In genomic region chr6:169213814-169214520, GRCh38 we compare ENCODE assay signal across 7 cellular contexts. TPM values are rescaled to one million over a fixed set of nuclear protein-coding genes. Genes with fewer than 3 reads are reported as not detected.
DNase-seq lines count a peak whose midpoint lies in the region; ATAC-seq and TF ChIP-seq lines count a peak whose summit lies in the region.

No MANE protein-coding gene starts in this region.

- ATAC-seq in mucosa of descending colon (peak; percentile 1), thoracic aorta (ENCODE audit: insufficient number of reproducible peaks, low FRiP score, low read depth) (no peak), HG03097 (IDR thresholded peaks at IDR 0.05; ENCODE audit: low FRiP score, unreplicated experiment) (no peak), GM19035 (IDR thresholded peaks at IDR 0.05; ENCODE audit: unreplicated experiment) (no peak)

- H3K36me3 ChIP-seq in mammary epithelial cell (ENCODE audit: insufficient read depth, low read length) (no peaks in the 10 kb centered on the region), mucosa of descending colon (ENCODE audit: low read depth) (no peaks in the 10 kb centered on the region), thoracic aorta (peaks cover 12% of the 10 kb centered on the region)

- no peak overlapping the region for H3K9ac ChIP-seq in mammary epithelial cell (ENCODE audit: insufficient read depth, low read length)

- intact Hi-C loops in mammary epithelial cell (cut with micrococcal nuclease) (loop anchor here (1.0 kb wide), 3 partner anchors 51 to 112 kb away; no protein-coding TSS in a partner anchor), mucosa of descending colon (cut with DNase I, micrococcal nuclease) (no loop called here)

- CTCF ChIA-PET in mammary epithelial cell (lab: Charles Lee; ENCODE audit: low non-redundant PET), result no interaction called here

- peaks cover 23% of the 10 kb centered on the region for H3K4me1 ChIP-seq in mammary epithelial cell (ENCODE audit: insufficient read depth, low read length)
- peaks cover 10% of the 10 kb centered on the region for H3K4me1 ChIP-seq in mucosa of descending colon (ENCODE audit: low read depth)
- peaks cover 16 to 32% of the 10 kb centered on the region in 2 donors for H3K4me1 ChIP-seq in thoracic aorta (ENCODE audit: control insufficient read depth in 1 of 2, low read depth in 2 of 2)

- H3K27me3 ChIP-seq in mammary epithelial cell (ENCODE audit: insufficient read depth, low read length) (no peaks in the 10 kb centered on the region), thoracic aorta (replicated peaks; ENCODE audit: insufficient read depth) (no peaks in the 10 kb centered on the region)

- DNase-seq in NB4 (ENCODE audit: low read depth) (peak; percentile 42), mammary epithelial cell (no peak), mucosa of descending colon (no peak), thoracic aorta (ENCODE audit: low spot score) (no peak), HUDEP-2 (lab: John Stamatoyannopoulos, UW; ENCODE audit: unreplicated experiment in 76 of 76) (no peak)

- WGBS in mammary epithelial cell (ENCODE audit: low coverage, missing lambda C conversion rate), result 95% methylated on average over 16 of the region's 27 CpGs

- H3K79me2 ChIP-seq in mammary epithelial cell (ENCODE audit: insufficient read depth, low read length), result no peaks in the 10 kb centered on the region

- no TSS peak for BruUV-seq in mammary epithelial cell (replicated peaks; lab: Mats Ljungman, UMichigan)

- dilution Hi-C loops in mammary epithelial cell (cut with HindIII; ENCODE audit: low sequenced_read_pairs), result no loop called here

- peak overlapping the region; percentile 60 for H2AFZ ChIP-seq in mammary epithelial cell (ENCODE audit: low read depth, low read length)

- H3K4me3 ChIP-seq in NB4 (ENCODE audit: low read depth, low read length), result peak overlapping the region; percentile 65
- no peak overlapping the region for H3K4me3 ChIP-seq in mammary epithelial cell (replicated peaks in 1 of 3; ENCODE audit: insufficient read depth in 1 of 3, low read depth in 2 of 3, low read length in 3 of 3)
- no peak overlapping the region for H3K4me3 ChIP-seq in mucosa of descending colon
- H3K4me3 ChIP-seq in thoracic aorta, result peak overlapping the region; percentile 53

- TF ChIP-seq CTCF in NB4 (IDR thresholded peaks at IDR 0.05; ENCODE audit: low read depth, low read length) (no peak), mammary epithelial cell (conservative IDR thresholded peaks at IDR 0.05 in 1 of 2, IDR thresholded peaks at IDR 0.05 in 1 of 2; ENCODE audit: extremely low read depth in 1 of 2, insufficient read depth in 1 of 2, low read depth in 1 of 2, low read length in 2 of 2) (no peak), mucosa of descending colon (IDR thresholded peaks at IDR 0.05) (no peak), thoracic aorta (IDR thresholded peaks at IDR 0.05) (no peak)

- peak overlapping the region; percentile 30 for H3K27ac ChIP-seq in mammary epithelial cell (ENCODE audit: insufficient read depth, low read depth, low read length)
- H3K27ac ChIP-seq in thoracic aorta, result peak overlapping the region; percentile 97

- no peak for TF ChIP-seq POLR2A in NB4 (IDR thresholded peaks at IDR 0.05; ENCODE audit: extremely low read depth, insufficient read length)

- in situ Hi-C loops in mammary epithelial cell (cut with MboI; ENCODE audit: low sequenced_read_pairs in 2 of 2), result no loop called here

- peak overlapping the region; percentile 95 for H3K4me2 ChIP-seq in mammary epithelial cell (ENCODE audit: insufficient read depth, low read depth, low read length)

- no peaks in the 10 kb centered on the region for H3K9me3 ChIP-seq in mammary epithelial cell (replicated peaks; ENCODE audit: insufficient read depth, low read length)
- no peaks in the 10 kb centered on the region for H3K9me3 ChIP-seq in mucosa of descending colon
- H3K9me3 ChIP-seq in thoracic aorta, result no peaks in the 10 kb centered on the region

- no peaks in the 10 kb centered on the region for H4K20me1 ChIP-seq in mammary epithelial cell (ENCODE audit: insufficient read depth, low read length)

RNA-seq across cellular contexts. Expression of gene THBS2, which starts 39.7 kb away (rescaled TPM):
- 1 to 10 TPM in 1 of 2 donors, under 1 TPM in 1; 0.64 to 4.3 TPM for total RNA-seq in mammary epithelial cell
- polyA plus RNA-seq in mammary epithelial cell, result 0.46 TPM
- 1.8 TPM for polyA minus RNA-seq in mammary epithelial cell
- total RNA-seq in mucosa of descending colon, result 10 to 100 TPM in 1 of 3 donors, 1 to 10 TPM in 2; 3.7 to 39.1 (median 4.0) TPM
- 100 to 1,000 TPM; 673 to 817 TPM for total RNA-seq in thoracic aorta

Comparison
In these comparisons a context has a peak if more than half of its experiments do, and no peak if none do; other contexts are left out.
1. H3K4me3 ChIP-seq: peak in NB4 (single experiment) and thoracic aorta (single experiment); none in mammary epithelial cell (0 of 3) and mucosa of descending colon (single experiment).
2. RNA of gene THBS2, which starts 39.7 kb away (total RNA-seq): 673 to 817 TPM in thoracic aorta; 0.64 to 4.3 TPM in mammary epithelial cell and 3.7 to 39.1 TPM in mucosa of descending colon; every median in the first group is over 10 times any median in the second.